Comparison of ENCODE assay signal across 25 cellular contexts in the genomic region with DNA sequence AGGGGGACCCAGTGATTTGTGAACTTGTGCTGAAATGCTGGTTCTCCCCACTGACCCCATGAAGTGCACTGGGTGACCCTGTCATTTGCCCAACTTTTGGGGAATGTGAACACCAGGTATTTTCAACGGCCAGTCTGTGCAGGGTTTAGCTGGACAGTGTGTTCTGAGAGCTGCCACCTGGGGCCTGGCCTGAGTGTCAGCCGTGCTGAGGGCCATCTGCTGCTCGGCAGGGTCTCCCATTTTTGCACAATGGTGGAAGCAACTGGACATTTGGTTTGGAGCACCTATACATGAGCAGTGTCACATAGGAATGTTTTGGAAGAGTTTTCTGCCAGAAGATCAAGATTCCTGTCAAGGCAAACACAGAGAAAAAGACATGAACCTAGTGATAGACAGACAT. TPM values are rescaled to one million over a fixed set of nuclear protein-coding genes. Genes with fewer than 3 reads are reported as not detected.
"Had no signal": no experiment of that assay in that cellular context is flagged by ENCODE, and none has a peak within 500 bp of the region (broad histone marks: within the 10 kb centered on the region; RNA-seq: fewer than 3 reads in every experiment).

No MANE protein-coding gene starts in this region.

- ATAC-seq: activated CD4-positive, alpha-beta T cell treated with anti-CD3 and anti-CD28 coated beads for 36 hours; activated CD4-positive, CD25-positive, alpha-beta regulatory T cell treated with anti-CD3 and anti-CD28 coated beads, Interleukin-2, amount 50 U/mL, for 24 hours; activated CD8-positive, alpha-beta T cell treated with anti-CD3 and anti-CD28 coated beads, Interleukin-2, amount 10 ng/mL, durations not matched to agents 7 days and 5 days; K562; WTC11 had no signal

- DNase-seq: activated CD4-positive, alpha-beta T cell treated with anti-CD3 and anti-CD28 coated beads for 36 hours; activated CD4-positive, alpha-beta T cell treated with anti-CD3 and anti-CD28 coated beads, Interleukin-2, amount 10 ng/mL, durations not matched to agents 7 days and 5 days; activated CD4-positive, alpha-beta T cell treated with anti-CD3 and anti-CD28 coated beads, Interleukin-2, amount 50 U/mL, for 48 hours; activated CD8-positive, alpha-beta T cell treated with anti-CD3 and anti-CD28 coated beads, Interleukin-2, amount 10 ng/mL, durations not matched to agents 7 days and 5 days; activated gamma-delta T cell; activated naive CD4-positive, alpha-beta T cell treated with Interleukin-2 at 50 U/mL for 16 hours; activated naive CD8-positive, alpha-beta T cell treated with anti-CD3 and anti-CD28 coated beads, Interleukin-2, amount 10 ng/mL, durations not matched to agents 7 days and 5 days; activated T-cell treated with anti-CD3 and anti-CD28 coated beads, Interleukin-2, amount 50 U/mL, for 24 hours; amygdala; NCI-H1105; NCI-H1417 treated with DMSO at 0.1 percent for 48 hours; NCI-H1694 treated with DMSO at 0.1 percent for 48 hours; NCI-H2029; NCI-H345; PC-9; Right ventricle myocardium superior; SW 1271; T-helper 1 cell; T-helper 2 cell; T1000 had no signal

RNA-seq across cellular contexts. Expression of a gene that starts 5.2 kb away (rescaled TPM):
- total RNA-seq: OCI-LY7, PC-9 had no signal

RNA-seq across cellular contexts. Expression of a gene that starts 53.4 kb away (rescaled TPM):
- total RNA-seq: activated CD4-positive, alpha-beta T cell treated with anti-CD3 and anti-CD28 coated beads for 36 hours; activated CD4-positive, alpha-beta T cell treated with anti-CD3 and anti-CD28 coated beads, Interleukin-2, amount 10 ng/mL, durations not matched to agents 7 days and 5 days; activated CD8-positive, alpha-beta T cell treated with anti-CD3 and anti-CD28 coated beads, Interleukin-2, amount 10 ng/mL, durations not matched to agents 7 days and 5 days; activated T-helper 2 cell treated with anti-CD3 and anti-CD28 coated beads, Interferon-gamma antibody, Interleukin-2, Interleukin-4, amounts not matched to agents 10 μg/mL and 5 μg/mL and 100 μg/mL, durations not matched to agents 14 hours and 24 hours and 36 hours; OCI-LY7; PC-9 had no signal
